ENCODE assay signal across 27 cellular contexts in genomic region chr7:17948503-17949238, GRCh38. TPM values are rescaled to one million over a fixed set of nuclear protein-coding genes. Genes with fewer than 3 reads are reported as not detected.
DNase-seq lines count a peak whose midpoint lies in the region; ATAC-seq, FAIRE-seq and TF ChIP-seq lines count a peak whose summit lies in the region.
"Had no signal": no experiment of that assay in that cellular context is flagged by ENCODE, and none has a peak within 500 bp of the region (broad histone marks: within the 10 kb centered on the region; RNA-seq: fewer than 3 reads in every experiment).

No MANE protein-coding gene starts in this region.

- no peaks in the 10 kb centered on the region for H3K9me3 Mint-ChIP-seq in stimulated activated naive CD8-positive, alpha-beta T cell treated with anti-CD3 and anti-CD28 coated beads, Interleukin-15, amount 100 ng/mL, for 72 hours
- H3K9me3 Mint-ChIP-seq: activated naive CD4-positive, alpha-beta T cell treated with anti-CD3 and anti-CD28 coated beads for 36 hours had no signal

- H3K4me3 ChIP-seq in A549 (no peak overlapping the region), HEK293 (ENCODE audit: low read depth, low read length) (no peak overlapping the region), RWPE2 (ENCODE audit: severe bottlenecking) (no peak overlapping the region), fibroblast of the aortic adventitia (ENCODE audit: low read depth, low read length) (no peak overlapping the region)
- H3K4me3 ChIP-seq: GM12878, lung, uterus had no signal

- TF ChIP-seq CTCF in A549 (IDR thresholded peaks at IDR 0.05) (no peak), HEK293 (tag by site-specific recombination; IDR thresholded peaks at IDR 0.05) (no peak), RWPE2 (IDR thresholded peaks at IDR 0.05; ENCODE audit: poor library complexity, severe bottlenecking) (no peak), fibroblast of the aortic adventitia (IDR thresholded peaks at IDR 0.05; ENCODE audit: insufficient read depth, low read length) (no peak)

- FAIRE-seq in A549 (lab: Jason Lieb, UNC): no peak
- FAIRE-seq: astrocyte, GM12878, H1, HTR-8/SVneo had no signal

- H3K4me2 ChIP-seq in A549: no peak overlapping the region

- H3K27ac ChIP-seq in A549 (no peak overlapping the region), HEK293 (ENCODE audit: extremely low read depth, low read depth, low read length) (no peak overlapping the region), RWPE2 (ENCODE audit: poor library complexity, severe bottlenecking) (peak overlapping the region; percentile 26)
- H3K27ac ChIP-seq: uterus had no signal

- POLR2A ChIA-PET in A549 (lab: Yijun Ruan, JAX) (no interaction called here), HEK293 (lab: Yijun Ruan, JAX) (no interaction called here)

- H3K4me3 Mint-ChIP-seq in stimulated activated naive CD8-positive, alpha-beta T cell treated with anti-CD3 and anti-CD28 coated beads, Interleukin-15, amount 100 ng/mL, for 72 hours: no peak overlapping the region
- H3K4me3 Mint-ChIP-seq: activated naive CD4-positive, alpha-beta T cell treated with anti-CD3 and anti-CD28 coated beads for 36 hours had no signal

- TF ChIP-seq EP300 in A549 (IDR thresholded peaks at IDR 0.05): no peak

- H3K4me1 ChIP-seq in A549 (0 out of 3 replicates have a peak, but pooled peaks cover 6% of the 10 kb centered on the region), HEK293 (ENCODE audit: control insufficient read depth, insufficient read depth, low read length) (no peaks in the 10 kb centered on the region), RWPE2 (ENCODE audit: insufficient read depth, poor library complexity, severe bottlenecking) (peaks cover 14% of the 10 kb centered on the region)
- H3K4me1 ChIP-seq: uterus had no signal

- no peaks in the 10 kb centered on the region for H3K36me3 ChIP-seq in HEK293 (ENCODE audit: control insufficient read depth in 2 of 2, insufficient read depth in 1 of 2, low read length in 2 of 2)
- H3K36me3 ChIP-seq in RWPE2 (ENCODE audit: low read depth): no peaks in the 10 kb centered on the region
- H3K36me3 ChIP-seq: uterus had no signal

- no peak overlapping the region for H3K27ac Mint-ChIP-seq in stimulated activated naive CD8-positive, alpha-beta T cell treated with anti-CD3 and anti-CD28 coated beads, Interleukin-15, amount 100 ng/mL, for 72 hours
- H3K27ac Mint-ChIP-seq: activated naive CD4-positive, alpha-beta T cell treated with anti-CD3 and anti-CD28 coated beads for 36 hours had no signal

- DNase-seq in A549 (ENCODE audit: low read depth in 1 of 2, low spot score in 1 of 2) (no peak), RWPE2 (ENCODE audit: low spot score) (no peak), fibroblast of the aortic adventitia (ENCODE audit: low read depth) (peak; percentile 20), NCI-H748 treated with DMSO at 0.1 percent for 48 hours (lab: John Stamatoyannopoulos, UW) (no peak), 8988T (no peak), RPMI8226 (no peak)
- no peak for DNase-seq in stimulated activated naive CD8-positive, alpha-beta T cell treated with anti-CD3 and anti-CD28 coated beads, Interleukin-15, amount 100 ng/mL, for 72 hours
- DNase-seq: activated CD4-positive, alpha-beta T cell treated with anti-CD3 and anti-CD28 coated beads for 1 hour; activated CD8-positive, alpha-beta memory T cell treated with anti-CD3 and anti-CD28 coated beads for 24 hours; activated naive CD4-positive, alpha-beta T cell treated with anti-CD3 and anti-CD28 coated beads for 36 hours; activated T-cell treated with anti-CD3 and anti-CD28 coated beads, Interleukin-2, amount 50 U/mL, for 48 hours; effector memory CD4-positive, alpha-beta T cell; foreskin melanocyte; GF-D8; islet precursor cell; Karpas-422; NCI-H1436; NCI-H524; right cardiac atrium; SHP77; uterus had no signal

- 42% methylated on average over 2 of the region's 2 CpGs for WGBS in A549 (ENCODE audit: missing lambda C conversion rate)

- TF ChIP-seq POLR2A in A549 (IDR thresholded peaks at IDR 0.05; ENCODE audit: low read length): no peak

- H3K27me3 Mint-ChIP-seq in stimulated activated naive CD8-positive, alpha-beta T cell treated with anti-CD3 and anti-CD28 coated beads, Interleukin-15, amount 100 ng/mL, for 72 hours: peaks cover 5% of the 10 kb centered on the region

- no peaks in the 10 kb centered on the region for H3K27me3 ChIP-seq in RWPE2 (ENCODE audit: insufficient read depth, poor library complexity, severe bottlenecking)
- H3K27me3 ChIP-seq: uterus had no signal

- CTCF ChIA-PET in A549 (lab: Yijun Ruan, JAX): interaction anchor here (1.0 kb wide), 1 partner anchor 397 kb away, joined by 3 read pairs; no protein-coding TSS in a partner anchor
- CTCF ChIA-PET in HEK293 (lab: Yijun Ruan, JAX): no interaction called here

- peaks cover 24% of the 10 kb centered on the region for H3K4me1 Mint-ChIP-seq in stimulated activated naive CD8-positive, alpha-beta T cell treated with anti-CD3 and anti-CD28 coated beads, Interleukin-15, amount 100 ng/mL, for 72 hours

- TF ChIP-seq RAD21 in A549 (conservative IDR thresholded peaks at IDR 0.05 in 1 of 2, IDR thresholded peaks at IDR 0.05 in 1 of 2): no peak

- no peak for ATAC-seq in A549
- peak; percentile 87 for ATAC-seq in RWPE2 (ENCODE audit: low read depth)
- ATAC-seq in stimulated activated naive CD8-positive, alpha-beta T cell treated with anti-CD3 and anti-CD28 coated beads, Interleukin-15, amount 100 ng/mL, for 72 hours: no peak
- ATAC-seq: GM12878 had no signal

- H3K9me3 ChIP-seq in A549: no peaks in the 10 kb centered on the region
- no peaks in the 10 kb centered on the region for H3K9me3 ChIP-seq in HEK293 (ENCODE audit: control insufficient read depth, insufficient read depth, low read depth, low read length)
- H3K9me3 ChIP-seq in RWPE2 (ENCODE audit: severe bottlenecking): no peaks in the 10 kb centered on the region
- H3K9me3 ChIP-seq: uterus had no signal

TF ChIP-seq in A549, 52 proteins besides CTCF, POLR2A, EP300 and RAD21:
- TF ChIP-seq EHMT2 (IDR thresholded peaks at IDR 0.05; ENCODE audit: low read depth) (no peak), JUNB (IDR thresholded peaks at IDR 0.05) (0 out of 2 replicates have a peak, but pooled peaks have one; percentile 12), CEBPB (IDR thresholded peaks at IDR 0.05) (peak in 1 of 2 experiments; percentile 34; a peak in 1 of 4 replicates), KDM5A (IDR thresholded peaks at IDR 0.05) (no peak), CHD2 (IDR thresholded peaks at IDR 0.05; ENCODE audit: low read length, partially characterized antibody) (no peak), HOXA7 (CRISPR knock-in tag; IDR thresholded peaks at IDR 0.05) (no peak), TP53 (CRISPR knock-in tag; IDR thresholded peaks at IDR 0.05) (no peak), SREBF2 (IDR thresholded peaks at IDR 0.05) (no peak), FOSL2 (IDR thresholded peaks at IDR 0.05) (0 out of 2 replicates have a peak, but pooled peaks have one; percentile 9), FOSL2 (CRISPR knock-in tag; IDR thresholded peaks at IDR 0.05) (no peak), ELK1 (IDR thresholded peaks at IDR 0.05; ENCODE audit: low read depth, low read length) (no peak), HDAC2 (IDR thresholded peaks at IDR 0.05) (no peak)

TF ChIP-seq in HEK293, 187 proteins besides CTCF, POLR2A, EP300 and RAD21:
- TF ChIP-seq ZNF571 (tag by site-specific recombination; IDR thresholded peaks at IDR 0.05) (no peak), ZNF580 (tag by site-specific recombination; IDR thresholded peaks at IDR 0.05) (no peak), PRDM6 (tag by site-specific recombination; IDR thresholded peaks at IDR 0.05) (peak; percentile 45), ZNF366 (tag by site-specific recombination; conservative IDR thresholded peaks at IDR 0.05) (peak; percentile 36; the same call in 1 of the 2 replicates), ZBTB17 (tag by site-specific recombination; IDR thresholded peaks at IDR 0.05) (0 out of 2 replicates have a peak, but pooled peaks have one; percentile 18), ZSCAN18 (tag by site-specific recombination; IDR thresholded peaks at IDR 0.05) (no peak), ZNF654 (tag by site-specific recombination; IDR thresholded peaks at IDR 0.05; ENCODE audit: low read depth) (no peak), ZNF629 (tag by site-specific recombination; IDR thresholded peaks at IDR 0.05) (0 out of 2 replicates have a peak, but pooled peaks have one; percentile 14)

RNA-seq across cellular contexts. Expression of gene SNX13, which starts 8.4 kb away (rescaled TPM):
- 26.3 and 31.6 TPM in 2 replicates for polyA plus RNA-seq in A549 (2011; rRNA removed)
- polyA plus RNA-seq in A549 (2012; cell fraction: cytosol; rRNA removed): 5.0 TPM in 2 replicates
- polyA plus RNA-seq in A549 (2012; cell fraction: nucleus; rRNA removed): 2.0 and 3.2 TPM in 2 replicates
- polyA plus RNA-seq in A549 (2017; fragmentation: RNase III; extraction: RNeasy Plus Mini Kit Qiagen cat#74134 plus additional on column Dnase treatment): 12.4 to 15.0 TPM (median 13.1 TPM) in 3 replicates
- 12.3 and 12.7 TPM in 2 replicates for polyA minus RNA-seq in A549 (2011; rRNA and poly(A)+ RNA removed)
- 52.2 and 63.7 TPM in 2 replicates for total RNA-seq in fibroblast of the aortic adventitia (ENCODE audit: low replicate concordance)
